ENCODE assay signal across 17 cellular contexts in the genomic region with DNA sequence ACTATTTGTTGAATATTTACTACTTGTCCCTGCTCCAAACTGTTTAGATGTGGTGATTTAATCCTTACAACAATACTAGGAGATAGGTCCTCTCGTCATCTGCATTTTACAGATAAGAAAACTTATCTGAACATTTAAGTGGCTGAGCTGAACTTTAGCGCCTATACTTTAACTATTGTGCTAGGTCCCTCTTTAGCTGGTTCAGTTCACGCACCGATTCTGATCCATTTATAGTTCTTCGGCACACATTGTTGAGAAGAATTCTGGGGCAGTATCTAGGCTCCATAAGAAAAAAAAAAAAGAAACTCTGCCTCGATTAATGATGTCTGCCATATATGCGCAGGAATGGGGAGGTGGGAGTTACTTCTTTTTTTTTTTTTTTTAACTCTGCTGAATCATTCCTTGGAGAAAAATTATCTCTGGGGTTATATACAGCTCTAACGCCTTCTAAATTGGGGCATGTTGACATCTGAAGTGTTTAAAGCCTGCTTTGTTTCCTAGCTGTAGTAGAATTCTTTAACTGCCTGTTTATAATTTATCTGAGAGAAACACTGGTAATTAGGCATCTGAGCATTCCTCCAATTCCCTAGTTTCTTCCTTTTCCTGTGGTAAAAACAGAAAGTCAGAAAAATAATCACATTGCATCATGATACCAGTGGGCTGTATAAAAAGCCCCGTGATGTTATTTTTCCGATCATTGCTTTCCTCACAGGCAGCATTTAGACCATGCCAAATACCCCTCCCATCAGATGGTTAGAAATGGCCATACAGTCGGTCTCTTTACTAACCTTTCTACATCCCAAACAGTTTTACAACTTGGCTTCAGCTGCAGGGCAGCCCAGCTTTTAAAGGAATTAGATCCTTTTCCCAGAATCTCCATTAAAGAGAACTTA.
DNase-seq lines count a peak whose midpoint lies in the region; ATAC-seq and TF ChIP-seq lines count a peak whose summit lies in the region.
"Had no signal": no experiment of that assay in that cellular context is flagged by ENCODE, and none has a peak within 500 bp of the region (broad histone marks: within the 10 kb centered on the region; RNA-seq: fewer than 3 reads in every experiment).

No MANE protein-coding gene starts in this region.

- TF ChIP-seq CTCF in heart left ventricle (IDR thresholded peaks at IDR 0.05) (no peak), fibroblast of lung (conservative IDR thresholded peaks at IDR 0.05 in 1 of 2, IDR thresholded peaks at IDR 0.05 in 1 of 2; ENCODE audit: low read depth in 1 of 2, low read length in 2 of 2) (no peak), uterus (IDR thresholded peaks at IDR 0.05) (no peak)

- WGBS in heart left ventricle, 4 donors: 10 to 16% (median 14%) methylated on average over 11 of the region's 11 CpGs
- WGBS in mesodermal cell (ENCODE audit: insufficient coverage in 2 of 2), 2 experiments: 90 to 92% methylated on average over 6 to 9 of the region's 11 CpGs

- CTCF ChIA-PET in activated CD4-positive, alpha-beta memory T cell treated with anti-CD3 and anti-CD28 coated beads for 36 hours (lab: Charles Lee): no interaction called here

- H3K9me3 Mint-ChIP-seq in activated CD4-positive, alpha-beta memory T cell treated with anti-CD3 and anti-CD28 coated beads for 36 hours: no peaks in the 10 kb centered on the region
- H3K9me3 Mint-ChIP-seq: activated CD4-positive, alpha-beta memory T cell treated with anti-CD3 and anti-CD28 coated beads, Interleukin-2, amount 10 ng/mL, durations not matched to agents 7 days and 5 days; CD4-positive, alpha-beta T cell; natural killer cell treated with Interleukin-12 subunit alpha and Interleukin-12 subunit beta and Interleukin-15 and Interleukin-18, amount 100 ng/mL, for 72 hours had no signal

- H3K27me3 Mint-ChIP-seq in activated CD4-positive, alpha-beta memory T cell treated with anti-CD3 and anti-CD28 coated beads for 36 hours: no peaks in the 10 kb centered on the region
- H3K27me3 Mint-ChIP-seq: CD4-positive, alpha-beta T cell had no signal

- no peak overlapping the region for H3K4me3 Mint-ChIP-seq in activated CD4-positive, alpha-beta memory T cell treated with anti-CD3 and anti-CD28 coated beads for 36 hours
- H3K4me3 Mint-ChIP-seq: activated CD4-positive, alpha-beta memory T cell treated with anti-CD3 and anti-CD28 coated beads, Interleukin-2, amount 10 ng/mL, durations not matched to agents 7 days and 5 days; CD4-positive, alpha-beta T cell; natural killer cell treated with Interleukin-12 subunit alpha and Interleukin-12 subunit beta and Interleukin-15 and Interleukin-18, amount 100 ng/mL, for 72 hours had no signal

- H3K27ac ChIP-seq in heart left ventricle: peak overlapping the region in 5 of 12 donors; percentile 7 to 64 (median 31)
- no peak overlapping the region for H3K27ac ChIP-seq in fibroblast of lung (ENCODE audit: insufficient read depth, low read length)
- H3K27ac ChIP-seq in mesodermal cell (ENCODE audit: low read depth, low read length, severe bottlenecking): peak overlapping the region; percentile 46
- peak overlapping the region; percentile 41 to 56 for H3K27ac ChIP-seq in uterus

- DNase-seq in heart left ventricle (no peak), Right ventricle myocardium inferior (ENCODE audit: missing footprints) (no peak), fibroblast of lung (ENCODE audit: low read depth in 2 of 2) (peak; percentile 8), uterus (no peak), inferior parietal cortex (ENCODE audit: extremely low spot score) (no peak)
- DNase-seq in activated CD4-positive, alpha-beta memory T cell treated with anti-CD3 and anti-CD28 coated beads for 36 hours: no peak
- DNase-seq in stimulated activated CD4-positive, alpha-beta T cell treated with anti-CD3 and anti-CD28 coated beads, Interleukin-15, amount 100 ng/mL, for 24 hours: no peak
- DNase-seq: activated CD4-positive, alpha-beta memory T cell treated with anti-CD3 and anti-CD28 coated beads, Interleukin-2, amount 10 ng/mL, durations not matched to agents 7 days and 5 days; CD4-positive, alpha-beta T cell; DND-41; NCI-H1930; stimulated activated CD4-positive, alpha-beta T cell treated with anti-CD3 and anti-CD28 coated beads, Interleukin-2, amount 100 ng/mL, for 48 hours; stimulated activated CD8-positive, alpha-beta memory T cell treated with anti-CD3 and anti-CD28 coated beads, Interleukin-4, amount 100 ng/mL, for 48 hours had no signal

- H3K4me3 ChIP-seq in heart left ventricle (peak overlapping the region in 7 of 12 donors; percentile 3 to 41 (median 20)), fibroblast of lung (replicated peaks in 1 of 4; ENCODE audit: control extremely low read depth in 1 of 4, insufficient read depth in 1 of 4, low read depth in 3 of 4, low read length in 4 of 4) (no peak overlapping the region), mesodermal cell (ENCODE audit: extremely low read depth, insufficient read depth, low read length, poor library complexity, severe bottlenecking) (no peak overlapping the region), uterus (peak overlapping the region in 1 of 2 donors; percentile 1)

- H3K9me3 ChIP-seq in heart left ventricle (no peaks in the 10 kb centered on the region), fibroblast of lung (ENCODE audit: control insufficient read depth, insufficient read depth, low read depth, low read length) (no peaks in the 10 kb centered on the region), mesodermal cell (ENCODE audit: control insufficient read depth, low read length) (no peaks in the 10 kb centered on the region), uterus (no peaks in the 10 kb centered on the region)
- H3K9me3 ChIP-seq: tibial nerve had no signal

- no peaks in the 10 kb centered on the region for H3K36me3 Mint-ChIP-seq in activated CD4-positive, alpha-beta memory T cell treated with anti-CD3 and anti-CD28 coated beads for 36 hours
- H3K36me3 Mint-ChIP-seq: natural killer cell treated with Interleukin-12 subunit alpha and Interleukin-12 subunit beta and Interleukin-15 and Interleukin-18, amount 100 ng/mL, for 72 hours had no signal

- H3K9ac ChIP-seq in fibroblast of lung (ENCODE audit: insufficient read depth, low read length): no peak overlapping the region

- H2AFZ ChIP-seq in fibroblast of lung (ENCODE audit: low read length): no peak overlapping the region

- POLR2A ChIA-PET in activated CD4-positive, alpha-beta memory T cell treated with anti-CD3 and anti-CD28 coated beads for 36 hours (lab: Charles Lee): no interaction called here

- no peaks in the 10 kb centered on the region for H4K20me1 ChIP-seq in fibroblast of lung (ENCODE audit: control insufficient read depth, extremely low read depth, insufficient read depth, low read length)

- no peak overlapping the region for H3K4me2 ChIP-seq in fibroblast of lung (ENCODE audit: extremely low read depth, insufficient read depth, low read length)

- no peaks in the 10 kb centered on the region for H3K4me1 Mint-ChIP-seq in activated CD4-positive, alpha-beta memory T cell treated with anti-CD3 and anti-CD28 coated beads for 36 hours (ENCODE audit: low read depth)
- H3K4me1 Mint-ChIP-seq: activated CD4-positive, alpha-beta memory T cell treated with anti-CD3 and anti-CD28 coated beads, Interleukin-2, amount 10 ng/mL, durations not matched to agents 7 days and 5 days had no signal

- H3K27me3 ChIP-seq in heart left ventricle: no peaks in the 10 kb centered on the region
- peaks cover 7% of the 10 kb centered on the region for H3K27me3 ChIP-seq in fibroblast of lung (ENCODE audit: control insufficient read depth, insufficient read depth, low read length)
- no peaks in the 10 kb centered on the region for H3K27me3 ChIP-seq in uterus
- H3K27me3 ChIP-seq: tibial nerve had no signal

- H3K36me3 ChIP-seq in heart left ventricle (no peaks in the 10 kb centered on the region), fibroblast of lung (ENCODE audit: control insufficient read depth, insufficient read depth, low read length) (no peaks in the 10 kb centered on the region), mesodermal cell (ENCODE audit: control insufficient read depth, insufficient read depth, low read length) (no peaks in the 10 kb centered on the region), uterus (no peaks in the 10 kb centered on the region)
- H3K36me3 ChIP-seq: tibial nerve had no signal

- TF ChIP-seq POLR2A in heart left ventricle (IDR thresholded peaks at IDR 0.05): no peak
- TF ChIP-seq POLR2A in uterus (IDR thresholded peaks at IDR 0.05): no peak

- intact Hi-C loops in heart left ventricle (cut with DNase I) (no loop called here), Right ventricle myocardium inferior (cut with DNase I) (no loop called here), uterus (cut with DNase I; ENCODE audit: low total_unique reads) (no loop called here)
- intact Hi-C loops in activated CD4-positive, alpha-beta memory T cell treated with anti-CD3 and anti-CD28 coated beads for 36 hours (cut with micrococcal nuclease): no loop called here

- no peaks in the 10 kb centered on the region for H3K79me2 ChIP-seq in fibroblast of lung (ENCODE audit: control insufficient read depth, insufficient read depth, low read length)

- ATAC-seq in heart left ventricle (peak in 3 of 4 donors; percentile 48 to 69 (median 63)), Right ventricle myocardium inferior (no peak)
- ATAC-seq: left lobe of liver; natural killer cell treated with Interleukin-12 subunit alpha and Interleukin-12 subunit beta and Interleukin-15 and Interleukin-18, amount 100 ng/mL, for 72 hours had no signal

- no peak overlapping the region for H3K27ac Mint-ChIP-seq in activated CD4-positive, alpha-beta memory T cell treated with anti-CD3 and anti-CD28 coated beads for 36 hours
- H3K27ac Mint-ChIP-seq: activated CD4-positive, alpha-beta memory T cell treated with anti-CD3 and anti-CD28 coated beads, Interleukin-2, amount 10 ng/mL, durations not matched to agents 7 days and 5 days; CD4-positive, alpha-beta T cell had no signal

- H3K4me1 ChIP-seq in heart left ventricle (peaks cover 0 to 16% (median 7%) of the 10 kb centered on the region in 12 donors), fibroblast of lung (ENCODE audit: control insufficient read depth, extremely low read depth, insufficient read depth, low read length) (no peaks in the 10 kb centered on the region), mesodermal cell (ENCODE audit: control insufficient read depth, insufficient read depth, low read length, poor library complexity, severe bottlenecking) (peaks cover 12% of the 10 kb centered on the region), uterus (no peaks in the 10 kb centered on the region)

Comparison
In these comparisons a context has a peak if more than half of its experiments do, and no peak if none do; other contexts are left out.
1. DNase-seq: peak in fibroblast of lung (2 of 2); none in heart left ventricle (0 of 5), Right ventricle myocardium inferior (single experiment), uterus (0 of 2), activated CD4-positive, alpha-beta memory T cell treated with anti-CD3 and anti-CD28 coated beads for 36 hours (single experiment), inferior parietal cortex (single experiment) and stimulated activated CD4-positive, alpha-beta T cell treated with anti-CD3 and anti-CD28 coated beads, Interleukin-15, amount 100 ng/mL, for 24 hours (single experiment).
2. H3K4me3 ChIP-seq: peak in heart left ventricle (7 of 12); none in fibroblast of lung (0 of 4) and mesodermal cell (single experiment).